Comparison of ENCODE assay signal across 25 cellular contexts in genomic region chr20:56983813-56984212, GRCh38.
"Had no signal": no experiment of that assay in that cellular context is flagged by ENCODE, and none has a peak within 500 bp of the region (broad histone marks: within the 10 kb centered on the region; RNA-seq: fewer than 3 reads in every experiment).

No MANE protein-coding gene starts in this region.

- DNase-seq: cortex of kidney; effector memory CD8-positive, alpha-beta T cell; erythroblast; esophagus squamous epithelium; stimulated activated CD4-positive, alpha-beta T cell treated with anti-CD3 and anti-CD28 coated beads, Interleukin-12 subunit alpha, Interleukin-12 subunit beta, amount 100 ng/mL, for 4 hours; stimulated activated CD4-positive, alpha-beta T cell treated with anti-CD3 and anti-CD28 coated beads, Interleukin-1b, Interleukin-23, amount 100 ng/mL, for 48 hours; stimulated activated CD4-positive, alpha-beta T cell treated with anti-CD3 and anti-CD28 coated beads, Interleukin-4, amount 100 ng/mL, for 1 hour; stimulated activated CD8-positive, alpha-beta memory T cell treated with anti-CD3 and anti-CD28 coated beads, Interleukin-4, amount 100 ng/mL, for 48 hours; stimulated activated naive CD4-positive, alpha-beta T cell treated with Interleukin-2 at 50 U/mL for 16 hours; stomach; testis; tibial artery; upper lobe of right lung had no signal

- H3K36me3 ChIP-seq: esophagus squamous epithelium, stomach, tibial artery, upper lobe of right lung, vagina had no signal

- H3K4me1 Mint-ChIP-seq: memory B cell had no signal

- H3K4me1 ChIP-seq: esophagus squamous epithelium, parathyroid adenoma, stomach, testis, tibial artery, upper lobe of right lung, vagina had no signal

- H3K27ac ChIP-seq: parathyroid adenoma, stomach, testis, tibial artery, upper lobe of right lung, vagina had no signal

- H3K27me3 ChIP-seq: testis, upper lobe of right lung, vagina had no signal

- H3K9me3 Mint-ChIP-seq: natural killer cell treated with Interleukin-12 subunit alpha and Interleukin-12 subunit beta and Interleukin-15 and Interleukin-18, amount 100 ng/mL, for 72 hours had no signal

- H3K9me3 ChIP-seq: testis, upper lobe of right lung had no signal

- H2AFZ ChIP-seq: parathyroid adenoma had no signal

- H3K27ac Mint-ChIP-seq: effector memory CD8-positive, alpha-beta T cell; memory B cell; natural killer cell treated with Interleukin-12 subunit alpha and Interleukin-12 subunit beta and Interleukin-15 and Interleukin-18, amount 100 ng/mL, for 72 hours; progenitor cell of endocrine pancreas had no signal

- H3K9ac ChIP-seq: parathyroid adenoma had no signal

- FAIRE-seq: endometrium, frontal cortex, keratinocyte had no signal

- H3K79me2 ChIP-seq: parathyroid adenoma had no signal

- H3K4me2 ChIP-seq: smooth muscle cell had no signal

- H3K4me3 ChIP-seq: esophagus squamous epithelium, lung, smooth muscle cell, stomach, testis, tibial artery, upper lobe of right lung, vagina had no signal

- H3K4me3 Mint-ChIP-seq: effector memory CD8-positive, alpha-beta T cell; memory B cell; natural killer cell treated with Interleukin-12 subunit alpha and Interleukin-12 subunit beta and Interleukin-15 and Interleukin-18, amount 100 ng/mL, for 72 hours; neural crest cell had no signal

- H3K36me3 Mint-ChIP-seq: memory B cell had no signal

- ATAC-seq: effector memory CD8-positive, alpha-beta T cell; natural killer cell treated with Interleukin-12 subunit alpha and Interleukin-12 subunit beta and Interleukin-15 and Interleukin-18, amount 100 ng/mL, for 72 hours; sciatic nerve; upper lobe of right lung had no signal
